In genomic region chr12:65269603-65270002, GRCh38 we compare ENCODE assay signal across 26 cellular contexts. TPM values are rescaled to one million over a fixed set of nuclear protein-coding genes. Genes with fewer than 3 reads are reported as not detected.
DNase-seq lines count a peak whose midpoint lies in the region; ATAC-seq and TF ChIP-seq lines count a peak whose summit lies in the region.
"Had no signal": no experiment of that assay in that cellular context is flagged by ENCODE, and none has a peak within 500 bp of the region (broad histone marks: within the 10 kb centered on the region; RNA-seq: fewer than 3 reads in every experiment).

No MANE protein-coding gene starts in this region.

- no peaks in the 10 kb centered on the region for H3K27me3 Mint-ChIP-seq in chondrocyte (ENCODE audit: low read depth)
- peaks cover 18% of the 10 kb centered on the region for H3K27me3 Mint-ChIP-seq in activated naive CD4-positive, alpha-beta T cell treated with anti-CD3 and anti-CD28 coated beads for 36 hours (ENCODE audit: low read depth)

- intact Hi-C loops in left cardiac atrium (cut with DNase I): no loop called here
- intact Hi-C loops in activated naive CD4-positive, alpha-beta T cell treated with anti-CD3 and anti-CD28 coated beads for 36 hours (cut with micrococcal nuclease): no loop called here

- H3K4me1 Mint-ChIP-seq in chondrocyte (ENCODE audit: low read depth): peaks cover 24% of the 10 kb centered on the region
- H3K4me1 Mint-ChIP-seq in activated naive CD4-positive, alpha-beta T cell treated with anti-CD3 and anti-CD28 coated beads for 36 hours (ENCODE audit: low read depth): no peaks in the 10 kb centered on the region
- H3K4me1 Mint-ChIP-seq: activated naive CD8-positive, alpha-beta T cell treated with anti-CD3 and anti-CD28 coated beads, Interleukin-2, amount 10 ng/mL, durations not matched to agents 7 days and 5 days; nephron; stimulated activated effector memory CD8-positive, alpha-beta T cell treated with anti-CD3 and anti-CD28 coated beads, Interleukin-12 subunit alpha, Interleukin-12 subunit beta, amount 100 ng/mL, for 72 hours had no signal

- no peaks in the 10 kb centered on the region for H3K36me3 Mint-ChIP-seq in chondrocyte (ENCODE audit: low read depth)
- H3K36me3 Mint-ChIP-seq in activated naive CD4-positive, alpha-beta T cell treated with anti-CD3 and anti-CD28 coated beads for 36 hours (ENCODE audit: low read depth): no peaks in the 10 kb centered on the region
- H3K36me3 Mint-ChIP-seq: activated CD4-positive, alpha-beta memory T cell treated with anti-CD3 and anti-CD28 coated beads for 36 hours; activated naive CD8-positive, alpha-beta T cell treated with anti-CD3 and anti-CD28 coated beads, Interleukin-2, amount 10 ng/mL, durations not matched to agents 7 days and 5 days; stimulated activated effector memory CD8-positive, alpha-beta T cell treated with anti-CD3 and anti-CD28 coated beads, Interleukin-12 subunit alpha, Interleukin-12 subunit beta, amount 100 ng/mL, for 72 hours had no signal

- H3K9me3 Mint-ChIP-seq in chondrocyte (ENCODE audit: low read depth): no peaks in the 10 kb centered on the region
- no peaks in the 10 kb centered on the region for H3K9me3 Mint-ChIP-seq in activated naive CD4-positive, alpha-beta T cell treated with anti-CD3 and anti-CD28 coated beads for 36 hours
- H3K9me3 Mint-ChIP-seq: activated CD4-positive, alpha-beta memory T cell treated with anti-CD3 and anti-CD28 coated beads for 36 hours; activated naive CD8-positive, alpha-beta T cell treated with anti-CD3 and anti-CD28 coated beads, Interleukin-2, amount 10 ng/mL, durations not matched to agents 7 days and 5 days; nephron; stimulated activated effector memory CD8-positive, alpha-beta T cell treated with anti-CD3 and anti-CD28 coated beads, Interleukin-12 subunit alpha, Interleukin-12 subunit beta, amount 100 ng/mL, for 72 hours had no signal

- peak overlapping the region; percentile 86 for H3K27ac Mint-ChIP-seq in chondrocyte (ENCODE audit: unreplicated experiment)
- no peak overlapping the region for H3K27ac Mint-ChIP-seq in activated naive CD4-positive, alpha-beta T cell treated with anti-CD3 and anti-CD28 coated beads for 36 hours
- H3K27ac Mint-ChIP-seq: activated CD4-positive, alpha-beta memory T cell treated with anti-CD3 and anti-CD28 coated beads for 36 hours; activated naive CD8-positive, alpha-beta T cell treated with anti-CD3 and anti-CD28 coated beads, Interleukin-2, amount 10 ng/mL, durations not matched to agents 7 days and 5 days; nephron; stimulated activated effector memory CD8-positive, alpha-beta T cell treated with anti-CD3 and anti-CD28 coated beads, Interleukin-12 subunit alpha, Interleukin-12 subunit beta, amount 100 ng/mL, for 72 hours had no signal

- H3K4me3 Mint-ChIP-seq in chondrocyte (ENCODE audit: unreplicated experiment): no peak overlapping the region
- no peak overlapping the region for H3K4me3 Mint-ChIP-seq in activated naive CD4-positive, alpha-beta T cell treated with anti-CD3 and anti-CD28 coated beads for 36 hours
- H3K4me3 Mint-ChIP-seq: activated CD4-positive, alpha-beta memory T cell treated with anti-CD3 and anti-CD28 coated beads for 36 hours; activated naive CD8-positive, alpha-beta T cell treated with anti-CD3 and anti-CD28 coated beads, Interleukin-2, amount 10 ng/mL, durations not matched to agents 7 days and 5 days; nephron; stimulated activated effector memory CD8-positive, alpha-beta T cell treated with anti-CD3 and anti-CD28 coated beads, Interleukin-12 subunit alpha, Interleukin-12 subunit beta, amount 100 ng/mL, for 72 hours had no signal

- no peak for ATAC-seq in left cardiac atrium
- ATAC-seq: foreskin keratinocyte; left ventricle myocardium superior; pancreas; stimulated activated effector memory CD8-positive, alpha-beta T cell treated with anti-CD3 and anti-CD28 coated beads, Interleukin-12 subunit alpha, Interleukin-12 subunit beta, amount 100 ng/mL, for 72 hours had no signal

- CTCF ChIA-PET in activated naive CD4-positive, alpha-beta T cell treated with anti-CD3 and anti-CD28 coated beads for 36 hours (lab: Charles Lee): no interaction called here

- DNase-seq in AG10803 (ENCODE audit: low read depth) (peak; percentile 16), HS-27A (ENCODE audit: low read depth) (peak; percentile 30), chondrocyte (ENCODE audit: low spot score) (no peak), iris pigment epithelial cell (ENCODE audit: low read depth) (peak; percentile 27), left cardiac atrium (no peak), HPDE6-E6E7 (ENCODE audit: extremely low spot score) (no peak), cerebellum (ENCODE audit: low spot score) (no peak)
- no peak for DNase-seq in activated naive CD4-positive, alpha-beta T cell treated with anti-CD3 and anti-CD28 coated beads for 36 hours
- DNase-seq: activated CD4-positive, alpha-beta memory T cell treated with anti-CD3 and anti-CD28 coated beads for 36 hours; activated naive CD8-positive, alpha-beta T cell treated with anti-CD3 and anti-CD28 coated beads, Interleukin-2, amount 10 ng/mL, durations not matched to agents 7 days and 5 days; Caco-2; left ventricle myocardium superior; MV-4-11; NCI-H510A; pancreas; PC-9; spleen; stimulated activated CD4-positive, alpha-beta T cell treated with anti-CD3 and anti-CD28 coated beads, Interleukin-2, amount 100 ng/mL, for 48 hours; T-helper 1 cell had no signal

- TF ChIP-seq CTCF in AG10803 (conservative IDR thresholded peaks at IDR 0.05; ENCODE audit: low read length) (no peak), chondrocyte (IDR thresholded peaks at IDR 0.05) (no peak)

- H3K4me3 ChIP-seq in AG10803 (ENCODE audit: low read length): no peak overlapping the region
- H3K4me3 ChIP-seq: BLaER1 treated with 17β-estradiol and CSF1 and Interleukin-3, amounts not matched to agents 10 nM and 100 nM; coronary artery; hepatocyte; pancreas; PC-9; right atrium auricular region; spleen had no signal

RNA-seq across cellular contexts. Expression of gene MSRB3, which starts 8.9 kb away (rescaled TPM):
- total RNA-seq in chondrocyte (104 to 160 TPM (median 158 TPM) in 3 replicates), left cardiac atrium (100 to 1,000 TPM; 146 to 151 TPM), cerebellum (7.0 TPM)
- not detected for total RNA-seq in activated naive CD4-positive, alpha-beta T cell treated with anti-CD3 and anti-CD28 coated beads for 36 hours
- total RNA-seq: activated CD4-positive, alpha-beta memory T cell treated with anti-CD3 and anti-CD28 coated beads for 36 hours; activated naive CD8-positive, alpha-beta T cell treated with anti-CD3 and anti-CD28 coated beads, Interleukin-2, amount 10 ng/mL, durations not matched to agents 7 days and 5 days had no signal

Comparison
In these comparisons a context has a peak if more than half of its experiments do, and no peak if none do; other contexts are left out.
1. DNase-seq: peak in AG10803 (single experiment), HS-27A (single experiment) and iris pigment epithelial cell (single experiment); none in chondrocyte (single experiment), left cardiac atrium (single experiment), HPDE6-E6E7 (single experiment), cerebellum (single experiment) and activated naive CD4-positive, alpha-beta T cell treated with anti-CD3 and anti-CD28 coated beads for 36 hours (single experiment).
2. RNA of gene MSRB3, which starts 8.9 kb away (total RNA-seq): 104 to 160 TPM in chondrocyte and 146 to 151 TPM in left cardiac atrium; 7.0 TPM in cerebellum (single experiment) and not detected in activated naive CD4-positive, alpha-beta T cell treated with anti-CD3 and anti-CD28 coated beads for 36 hours; every median in the first group is over 10 times any median in the second.